11 cellular contexts compared by ENCODE assay signal in genomic region chr19:13054605-13055212, GRCh38. TPM values are rescaled to one million over a fixed set of nuclear protein-coding genes. Genes with fewer than 3 reads are reported as not detected.
DNase-seq lines count a peak whose midpoint lies in the region; ATAC-seq and TF ChIP-seq lines count a peak whose summit lies in the region.
"Had no signal": no experiment of that assay in that cellular context is flagged by ENCODE, and none has a peak within 500 bp of the region (broad histone marks: within the 10 kb centered on the region; RNA-seq: fewer than 3 reads in every experiment).

No MANE protein-coding gene starts in this region.

- H3K27ac ChIP-seq in Panc1 (ENCODE audit: low read length) (peak overlapping the region; percentile 99), epithelial cell of prostate (peak overlapping the region; percentile 88), muscle layer of duodenum (ENCODE audit: low read length) (peak overlapping the region; percentile 94), tibial artery (peak overlapping the region; percentile 92 to 99)

- ATAC-seq in Panc1 (no peak), GM19395 (IDR thresholded peaks at IDR 0.05; ENCODE audit: unreplicated experiment) (no peak), HG03469 (IDR thresholded peaks at IDR 0.05; ENCODE audit: unreplicated experiment) (no peak), HG03354 (IDR thresholded peaks at IDR 0.05; ENCODE audit: poor library complexity, severe bottlenecking, unreplicated experiment) (no peak)
- ATAC-seq: activated T-cell treated with anti-CD3 and anti-CD28 coated beads, Interleukin-2, amount 50 U/mL, for 72 hours had no signal

- H3K4me1 ChIP-seq in Panc1 (ENCODE audit: control insufficient read depth, insufficient read depth, low read length) (peaks cover 97% of the 10 kb centered on the region), muscle layer of duodenum (ENCODE audit: control insufficient read depth in 1 of 2, insufficient read depth in 2 of 2, low read length in 2 of 2) (peaks cover 59 to 92% of the 10 kb centered on the region in 2 donors), tibial artery (peaks cover 0 to 100% (median 99%) of the 10 kb centered on the region in 4 donors)

- H3K27me3 ChIP-seq in Panc1 (ENCODE audit: control insufficient read depth, insufficient read depth, low read length) (no peaks in the 10 kb centered on the region), muscle layer of duodenum (ENCODE audit: low read depth, low read length) (no peaks in the 10 kb centered on the region), tibial artery (no peaks in the 10 kb centered on the region)

- no peaks in the 10 kb centered on the region for H3K9me3 ChIP-seq in Panc1 (ENCODE audit: control insufficient read depth, insufficient read depth, low read depth, low read length)
- no peaks in the 10 kb centered on the region for H3K9me3 ChIP-seq in muscle layer of duodenum (ENCODE audit: control insufficient read depth in 1 of 2, low read length in 2 of 2)
- H3K9me3 ChIP-seq in tibial artery = no peaks in the 10 kb centered on the region

- H3K36me3 ChIP-seq in Panc1 (ENCODE audit: control insufficient read depth, insufficient read depth, low read length) (no peaks in the 10 kb centered on the region), muscle layer of duodenum (ENCODE audit: control insufficient read depth in 1 of 2, insufficient read depth in 2 of 2, low read length in 2 of 2) (peaks cover 0 to 10% of the 10 kb centered on the region in 2 donors), tibial artery (no peaks in the 10 kb centered on the region)

- CTCF ChIA-PET in Panc1 (lab: Charles Lee) = interaction anchor here (0.8 to 1.2 kb wide), 4 partner anchors 26 to 66 kb away, joined by 3 to 5 read pairs (median 3); no protein-coding TSS in a partner anchor

- intact Hi-C loops in Panc1 (cut with micrococcal nuclease; ENCODE audit: unreplicated experiment) (loop anchor here (5.0 kb wide), 1 partner anchor 32 kb away; no protein-coding TSS in a partner anchor), tibial artery (cut with DNase I; ENCODE audit: low total_unique reads) (loop anchor here (5.0 kb wide), 1 partner anchor 32 kb away; no protein-coding TSS in a partner anchor)

- in situ Hi-C loops in Panc1 (cut with HindIII; ENCODE audit: low pct_unique_long_range_greater_than_20kb, low sequenced_read_pairs) = no loop called here

- H3K4me3 ChIP-seq in Panc1 (ENCODE audit: low read depth in 2 of 2, low read length in 2 of 2) (no peak overlapping the region), muscle layer of duodenum (ENCODE audit: low read depth in 1 of 2, low read length in 2 of 2) (peak overlapping the region in 1 of 2 donors; percentile 42), tibial artery (peak overlapping the region; percentile 24 to 35)

- DNase-seq in Panc1 (ENCODE audit: low read depth, low spot score) = no peak
- no peak for DNase-seq in epithelial cell of prostate (ENCODE audit: low read depth, low spot score)
- no peak for DNase-seq in tibial artery
- no peak for DNase-seq in activated gamma-delta T cell (lab: John Stamatoyannopoulos, UW)
- DNase-seq: activated T-cell treated with anti-CD3 and anti-CD28 coated beads, Interleukin-2, amount 50 U/mL, for 72 hours; DND-41 had no signal

- POLR2A ChIA-PET in Panc1 (lab: Charles Lee) = no interaction called here

- no TSS peak for BruUV-seq in Panc1 (replicated peaks; lab: Mats Ljungman, UMichigan)

- TF ChIP-seq CTCF in Panc1 (IDR thresholded peaks at IDR 0.05) (no peak), tibial artery (IDR thresholded peaks at IDR 0.05) (no peak)

RNA-seq across cellular contexts. Expression of gene LYL1, which starts 47.9 kb away (rescaled TPM):
- 0.23 TPM for total RNA-seq in Panc1 (2021; ENCODE audit: unreplicated experiment)
- 0.48 TPM for polyA plus RNA-seq in Panc1 (2012; ENCODE audit: insufficient read length)
- total RNA-seq: HT1080 had no signal

RNA-seq across cellular contexts. Expression of gene NFIX, which starts 59.4 kb away (rescaled TPM):
- total RNA-seq in Panc1 (2021; ENCODE audit: unreplicated experiment) = 144 TPM
- polyA plus RNA-seq in Panc1 (2012; ENCODE audit: insufficient read length) = 107 TPM

Comparison
In these comparisons a context has a peak if more than half of its experiments do, and no peak if none do; other contexts are left out.
1. H3K4me3 ChIP-seq: peak in tibial artery (2 of 2); none in Panc1 (0 of 2).
2. Peak in every context shown above with its lines, with median percentiles within 50 percentile points of each other: H3K27ac ChIP-seq.